Comparison of ENCODE assay signal across 1 cellular context in the genomic region with DNA sequence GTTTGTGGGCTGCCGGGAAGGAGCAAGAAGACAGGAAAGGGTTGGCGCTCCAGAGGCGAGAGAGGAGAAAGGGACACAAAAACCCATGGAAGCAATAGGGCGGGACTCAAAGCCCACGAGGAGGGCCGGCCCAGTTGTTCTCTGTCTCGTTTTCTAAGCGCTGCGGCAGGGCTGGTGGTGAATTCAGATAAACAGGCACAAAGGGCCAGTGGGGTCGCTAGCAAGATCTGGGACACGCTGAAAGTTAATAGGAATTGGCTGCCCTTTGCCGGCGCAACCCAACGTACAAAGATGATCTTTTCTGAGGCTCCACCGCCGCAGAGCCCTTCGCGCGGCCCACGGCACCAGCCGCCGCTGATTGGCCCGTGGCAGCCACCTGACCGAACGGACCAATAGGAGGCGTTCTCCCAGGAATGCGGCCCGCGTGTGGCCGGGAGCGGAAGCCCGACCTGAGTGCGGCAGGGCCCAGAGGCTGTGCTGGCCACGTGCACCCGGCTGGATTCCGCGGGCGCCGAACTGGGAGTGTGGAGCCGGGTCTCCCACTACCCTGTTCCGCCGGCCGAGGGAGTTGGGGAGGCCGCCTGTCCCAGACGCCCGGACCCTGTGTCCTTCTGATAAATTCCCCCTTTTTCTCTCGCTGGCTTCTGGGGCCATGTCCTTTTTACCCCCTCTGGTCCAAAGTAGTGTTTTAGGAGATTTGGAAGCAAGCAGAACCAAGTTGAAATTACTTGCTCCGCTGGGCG.
TF ChIP-seq lines count a peak whose summit lies in the region.

No MANE protein-coding gene starts in this region.

TF ChIP-seq in K562, 482 proteins besides CTCF, POLR2A, EP300 and RAD21 (continued from another document and continues in another):
- TF ChIP-seq, protein P1, sequence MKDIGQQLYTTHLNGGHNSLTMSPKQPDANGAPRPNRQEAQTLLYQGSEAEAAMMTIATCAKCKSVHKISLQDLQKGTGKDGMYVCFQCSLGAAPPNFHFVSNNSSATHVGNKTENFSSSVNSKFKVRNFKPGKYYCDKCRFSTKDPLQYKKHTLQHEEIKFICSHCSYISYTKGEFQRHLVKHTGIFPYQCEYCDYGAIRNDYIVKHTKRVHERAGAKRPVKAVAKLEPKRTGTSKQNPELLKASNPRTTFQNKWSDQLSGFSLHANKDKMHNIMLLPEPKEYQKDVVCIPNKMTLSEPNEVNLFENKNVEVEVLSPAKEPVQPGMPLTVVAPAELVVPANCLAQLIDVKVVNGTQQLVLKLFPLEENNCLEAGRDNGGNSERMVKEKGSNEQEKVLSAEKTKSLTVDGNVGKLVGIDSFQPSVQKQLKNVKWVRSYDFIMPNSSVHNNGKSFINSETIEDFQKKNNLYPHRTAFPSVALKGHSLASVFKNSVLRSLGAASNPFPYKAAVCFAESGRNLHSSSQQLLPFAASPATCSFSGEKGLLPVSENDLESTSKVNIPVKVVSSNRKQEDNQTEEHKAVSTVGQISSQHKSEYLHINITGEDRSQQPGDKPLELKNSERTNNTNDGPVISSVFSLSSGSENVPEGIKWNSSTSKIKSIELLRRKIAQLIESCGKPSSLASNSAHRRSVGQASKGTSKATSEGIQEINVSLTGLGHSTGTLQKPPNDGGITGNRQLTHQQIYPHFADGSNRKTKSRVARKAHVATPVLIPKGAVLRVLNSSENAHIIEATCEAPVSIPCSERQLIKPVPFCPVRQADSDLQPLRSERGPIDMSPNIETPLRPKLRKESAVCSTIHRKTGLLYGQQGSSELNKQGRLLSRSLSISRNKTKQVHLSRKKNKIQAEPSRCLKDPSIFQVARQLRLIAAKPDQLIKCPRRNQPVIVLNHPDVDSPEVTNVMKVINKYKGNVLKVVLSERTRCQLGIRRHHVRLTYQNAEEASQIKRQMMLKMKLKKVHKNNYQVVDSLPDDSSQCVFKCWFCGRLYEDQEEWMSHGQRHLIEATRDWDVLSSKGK (CRISPR knock-in tag; IDR thresholded peaks at IDR 0.05): no peak
- TF ChIP-seq, protein P2, sequence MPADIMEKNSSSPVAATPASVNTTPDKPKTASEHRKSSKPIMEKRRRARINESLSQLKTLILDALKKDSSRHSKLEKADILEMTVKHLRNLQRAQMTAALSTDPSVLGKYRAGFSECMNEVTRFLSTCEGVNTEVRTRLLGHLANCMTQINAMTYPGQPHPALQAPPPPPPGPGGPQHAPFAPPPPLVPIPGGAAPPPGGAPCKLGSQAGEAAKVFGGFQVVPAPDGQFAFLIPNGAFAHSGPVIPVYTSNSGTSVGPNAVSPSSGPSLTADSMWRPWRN (IDR thresholded peaks at IDR 0.05; ENCODE audit: low read depth): no peak
- TF ChIP-seq TAF9B (IDR thresholded peaks at IDR 0.05; ENCODE audit: partially characterized antibody) (no peak), KLF1 (tag; IDR thresholded peaks at IDR 0.05) (no peak), MBD2 (IDR thresholded peaks at IDR 0.05; ENCODE audit: borderline replicate concordance, low read depth) (no peak; the same call in 1 of the 2 replicates), ZNF79 (CRISPR knock-in tag; IDR thresholded peaks at IDR 0.05; ENCODE audit: low read depth) (no peak), TOE1 (IDR thresholded peaks at IDR 0.05; ENCODE audit: borderline replicate concordance) (no peak; the same call in 1 of the 2 replicates), TOE1 (CRISPR knock-in tag; IDR thresholded peaks at IDR 0.05; ENCODE audit: borderline replicate concordance, low read depth) (peak; percentile 98), PRMT5 (CRISPR knock-in tag; IDR thresholded peaks at IDR 0.05) (peak; percentile 93), KLF13 (tag; IDR thresholded peaks at IDR 0.05; ENCODE audit: borderline replicate concordance, low read depth) (no peak), TAF7 (tag; IDR thresholded peaks at IDR 0.05) (no peak), ASH1L (IDR thresholded peaks at IDR 0.05; ENCODE audit: borderline replicate concordance, low read depth, partially characterized antibody) (peak; percentile 81), ZBTB17 (CRISPR knock-in tag; IDR thresholded peaks at IDR 0.05) (0 out of 2 replicates have a peak, but pooled peaks have one; percentile 25), CBX1 (IDR thresholded peaks at IDR 0.05; ENCODE audit: low read depth) (peak; percentile 92), TGIF2 (CRISPR knock-in tag; IDR thresholded peaks at IDR 0.05) (peak; percentile 95), YY1 (IDR thresholded peaks at IDR 0.05; ENCODE audit: borderline replicate concordance in 1 of 3, control insufficient read depth in 1 of 3, extremely low read depth in 1 of 3, insufficient read depth in 3 of 3, insufficient read length in 1 of 3, insufficient replicate concordance in 2 of 3, low read depth in 1 of 3, low read length in 2 of 3) (peak in 1 of 3 experiments; percentile 32), ZNF384 (IDR thresholded peaks at IDR 0.05; ENCODE audit: low read depth, low read length) (0 out of 2 replicates have a peak, but pooled peaks have one; percentile 7), MCM7 (IDR thresholded peaks at IDR 0.05) (no peak), BRF1 (IDR thresholded peaks at IDR 0.05; ENCODE audit: borderline replicate concordance, extremely low read depth, insufficient read length) (no peak), NRF1 (conservative IDR thresholded peaks at IDR 0.05 in 1 of 2, IDR thresholded peaks at IDR 0.05 in 1 of 2) (peak; percentile 46 to 47; a peak in 3 of 4 replicates), ZNF696 (CRISPR knock-in tag; conservative IDR thresholded peaks at IDR 0.05) (no peak), ZNF780A (CRISPR knock-in tag; IDR thresholded peaks at IDR 0.05) (no peak), CXXC5 (CRISPR knock-in tag; IDR thresholded peaks at IDR 0.05) (peak; percentile 88), TAF1 (IDR thresholded peaks at IDR 0.05; ENCODE audit: control insufficient read depth, extremely low read depth, insufficient read depth, low read length, severe bottlenecking) (no peak), SOX6 (IDR thresholded peaks at IDR 0.05) (no peak), STAT5B (CRISPR knock-in tag; IDR thresholded peaks at IDR 0.05) (no peak), MAZ (CRISPR knock-in tag; conservative IDR thresholded peaks at IDR 0.05 in 1 of 2, IDR thresholded peaks at IDR 0.05 in 1 of 2) (peak in 1 of 2 experiments; percentile 84; a peak in 3 of 4 replicates), RNF2 (IDR thresholded peaks at IDR 0.05) (peak; percentile 89), SETDB1 (IDR thresholded peaks at IDR 0.05; ENCODE audit: low read length) (no peak), ELF2 (CRISPR knock-in tag; IDR thresholded peaks at IDR 0.05) (no peak), MEIS2 (IDR thresholded peaks at IDR 0.05; ENCODE audit: partially characterized antibody) (no peak), BRCA1 (IDR thresholded peaks at IDR 0.05) (no peak), BRCA1 (CRISPR knock-in tag; IDR thresholded peaks at IDR 0.05) (peak; percentile 94), GTF2F1 (IDR thresholded peaks at IDR 0.05; ENCODE audit: low read depth, low read length) (no peak), ARHGAP35 (IDR thresholded peaks at IDR 0.05; ENCODE audit: partially characterized antibody) (no peak), BRD4 (IDR thresholded peaks at IDR 0.05) (no peak), TRIM24 (IDR thresholded peaks at IDR 0.05) (no peak)
- TF ChIP-seq, protein P3, sequence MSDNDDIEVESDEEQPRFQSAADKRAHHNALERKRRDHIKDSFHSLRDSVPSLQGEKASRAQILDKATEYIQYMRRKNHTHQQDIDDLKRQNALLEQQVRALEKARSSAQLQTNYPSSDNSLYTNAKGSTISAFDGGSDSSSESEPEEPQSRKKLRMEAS (CRISPR knock-in tag; IDR thresholded peaks at IDR 0.05): peak; percentile 100
- TF ChIP-seq, protein P4, sequence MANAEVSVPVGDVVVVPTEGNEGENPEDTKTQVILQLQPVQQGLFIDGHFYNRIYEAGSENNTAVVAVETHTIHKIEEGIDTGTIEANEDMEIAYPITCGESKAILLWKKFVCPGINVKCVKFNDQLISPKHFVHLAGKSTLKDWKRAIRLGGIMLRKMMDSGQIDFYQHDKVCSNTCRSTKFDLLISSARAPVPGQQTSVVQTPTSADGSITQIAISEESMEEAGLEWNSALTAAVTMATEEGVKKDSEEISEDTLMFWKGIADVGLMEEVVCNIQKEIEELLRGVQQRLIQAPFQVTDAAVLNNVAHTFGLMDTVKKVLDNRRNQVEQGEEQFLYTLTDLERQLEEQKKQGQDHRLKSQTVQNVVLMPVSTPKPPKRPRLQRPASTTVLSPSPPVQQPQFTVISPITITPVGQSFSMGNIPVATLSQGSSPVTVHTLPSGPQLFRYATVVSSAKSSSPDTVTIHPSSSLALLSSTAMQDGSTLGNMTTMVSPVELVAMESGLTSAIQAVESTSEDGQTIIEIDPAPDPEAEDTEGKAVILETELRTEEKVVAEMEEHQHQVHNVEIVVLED (CRISPR knock-in tag; IDR thresholded peaks at IDR 0.05): peak; percentile 25; the same call in 1 of the 2 replicates
- TF ChIP-seq, protein P5, sequence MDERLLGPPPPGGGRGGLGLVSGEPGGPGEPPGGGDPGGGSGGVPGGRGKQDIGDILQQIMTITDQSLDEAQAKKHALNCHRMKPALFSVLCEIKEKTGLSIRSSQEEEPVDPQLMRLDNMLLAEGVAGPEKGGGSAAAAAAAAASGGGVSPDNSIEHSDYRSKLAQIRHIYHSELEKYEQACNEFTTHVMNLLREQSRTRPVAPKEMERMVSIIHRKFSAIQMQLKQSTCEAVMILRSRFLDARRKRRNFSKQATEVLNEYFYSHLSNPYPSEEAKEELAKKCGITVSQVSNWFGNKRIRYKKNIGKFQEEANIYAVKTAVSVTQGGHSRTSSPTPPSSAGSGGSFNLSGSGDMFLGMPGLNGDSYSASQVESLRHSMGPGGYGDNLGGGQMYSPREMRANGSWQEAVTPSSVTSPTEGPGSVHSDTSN (CRISPR knock-in tag; IDR thresholded peaks at IDR 0.05; ENCODE audit: low read depth): no peak
- TF ChIP-seq, protein P5 (tag; conservative IDR thresholded peaks at IDR 0.05; ENCODE audit: low read depth): no peak
- TF ChIP-seq, protein P6, sequence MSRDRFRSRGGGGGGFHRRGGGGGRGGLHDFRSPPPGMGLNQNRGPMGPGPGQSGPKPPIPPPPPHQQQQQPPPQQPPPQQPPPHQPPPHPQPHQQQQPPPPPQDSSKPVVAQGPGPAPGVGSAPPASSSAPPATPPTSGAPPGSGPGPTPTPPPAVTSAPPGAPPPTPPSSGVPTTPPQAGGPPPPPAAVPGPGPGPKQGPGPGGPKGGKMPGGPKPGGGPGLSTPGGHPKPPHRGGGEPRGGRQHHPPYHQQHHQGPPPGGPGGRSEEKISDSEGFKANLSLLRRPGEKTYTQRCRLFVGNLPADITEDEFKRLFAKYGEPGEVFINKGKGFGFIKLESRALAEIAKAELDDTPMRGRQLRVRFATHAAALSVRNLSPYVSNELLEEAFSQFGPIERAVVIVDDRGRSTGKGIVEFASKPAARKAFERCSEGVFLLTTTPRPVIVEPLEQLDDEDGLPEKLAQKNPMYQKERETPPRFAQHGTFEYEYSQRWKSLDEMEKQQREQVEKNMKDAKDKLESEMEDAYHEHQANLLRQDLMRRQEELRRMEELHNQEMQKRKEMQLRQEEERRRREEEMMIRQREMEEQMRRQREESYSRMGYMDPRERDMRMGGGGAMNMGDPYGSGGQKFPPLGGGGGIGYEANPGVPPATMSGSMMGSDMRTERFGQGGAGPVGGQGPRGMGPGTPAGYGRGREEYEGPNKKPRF (IDR thresholded peaks at IDR 0.05; ENCODE audit: low read depth, low read length): no peak
- TF ChIP-seq, protein P7, sequence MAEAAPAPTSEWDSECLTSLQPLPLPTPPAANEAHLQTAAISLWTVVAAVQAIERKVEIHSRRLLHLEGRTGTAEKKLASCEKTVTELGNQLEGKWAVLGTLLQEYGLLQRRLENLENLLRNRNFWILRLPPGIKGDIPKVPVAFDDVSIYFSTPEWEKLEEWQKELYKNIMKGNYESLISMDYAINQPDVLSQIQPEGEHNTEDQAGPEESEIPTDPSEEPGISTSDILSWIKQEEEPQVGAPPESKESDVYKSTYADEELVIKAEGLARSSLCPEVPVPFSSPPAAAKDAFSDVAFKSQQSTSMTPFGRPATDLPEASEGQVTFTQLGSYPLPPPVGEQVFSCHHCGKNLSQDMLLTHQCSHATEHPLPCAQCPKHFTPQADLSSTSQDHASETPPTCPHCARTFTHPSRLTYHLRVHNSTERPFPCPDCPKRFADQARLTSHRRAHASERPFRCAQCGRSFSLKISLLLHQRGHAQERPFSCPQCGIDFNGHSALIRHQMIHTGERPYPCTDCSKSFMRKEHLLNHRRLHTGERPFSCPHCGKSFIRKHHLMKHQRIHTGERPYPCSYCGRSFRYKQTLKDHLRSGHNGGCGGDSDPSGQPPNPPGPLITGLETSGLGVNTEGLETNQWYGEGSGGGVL (CRISPR knock-in tag; IDR thresholded peaks at IDR 0.05): no peak
- TF ChIP-seq, protein P8, sequence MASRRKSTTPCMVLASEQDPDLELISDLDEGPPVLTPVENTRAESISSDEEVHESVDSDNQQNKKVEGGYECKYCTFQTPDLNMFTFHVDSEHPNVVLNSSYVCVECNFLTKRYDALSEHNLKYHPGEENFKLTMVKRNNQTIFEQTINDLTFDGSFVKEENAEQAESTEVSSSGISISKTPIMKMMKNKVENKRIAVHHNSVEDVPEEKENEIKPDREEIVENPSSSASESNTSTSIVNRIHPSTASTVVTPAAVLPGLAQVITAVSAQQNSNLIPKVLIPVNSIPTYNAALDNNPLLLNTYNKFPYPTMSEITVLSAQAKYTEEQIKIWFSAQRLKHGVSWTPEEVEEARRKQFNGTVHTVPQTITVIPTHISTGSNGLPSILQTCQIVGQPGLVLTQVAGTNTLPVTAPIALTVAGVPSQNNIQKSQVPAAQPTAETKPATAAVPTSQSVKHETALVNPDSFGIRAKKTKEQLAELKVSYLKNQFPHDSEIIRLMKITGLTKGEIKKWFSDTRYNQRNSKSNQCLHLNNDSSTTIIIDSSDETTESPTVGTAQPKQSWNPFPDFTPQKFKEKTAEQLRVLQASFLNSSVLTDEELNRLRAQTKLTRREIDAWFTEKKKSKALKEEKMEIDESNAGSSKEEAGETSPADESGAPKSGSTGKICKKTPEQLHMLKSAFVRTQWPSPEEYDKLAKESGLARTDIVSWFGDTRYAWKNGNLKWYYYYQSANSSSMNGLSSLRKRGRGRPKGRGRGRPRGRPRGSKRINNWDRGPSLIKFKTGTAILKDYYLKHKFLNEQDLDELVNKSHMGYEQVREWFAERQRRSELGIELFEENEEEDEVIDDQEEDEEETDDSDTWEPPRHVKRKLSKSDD (conservative IDR thresholded peaks at IDR 0.05; ENCODE audit: low read length): no peak
- TF ChIP-seq, protein P9, sequence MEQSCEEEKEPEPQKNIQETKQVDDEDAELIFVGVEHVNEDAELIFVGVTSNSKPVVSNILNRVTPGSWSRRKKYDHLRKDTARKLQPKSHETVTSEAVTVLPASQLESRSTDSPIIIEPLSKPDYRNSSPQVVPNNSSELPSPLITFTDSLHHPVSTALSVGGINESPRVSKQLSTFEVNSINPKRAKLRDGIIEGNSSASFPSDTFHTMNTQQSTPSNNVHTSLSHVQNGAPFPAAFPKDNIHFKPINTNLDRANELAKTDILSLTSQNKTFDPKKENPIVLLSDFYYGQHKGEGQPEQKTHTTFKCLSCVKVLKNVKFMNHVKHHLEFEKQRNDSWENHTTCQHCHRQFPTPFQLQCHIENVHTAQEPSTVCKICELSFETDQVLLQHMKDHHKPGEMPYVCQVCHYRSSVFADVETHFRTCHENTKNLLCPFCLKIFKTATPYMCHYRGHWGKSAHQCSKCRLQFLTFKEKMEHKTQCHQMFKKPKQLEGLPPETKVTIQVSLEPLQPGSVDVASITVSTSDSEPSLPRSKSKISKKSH (CRISPR knock-in tag; IDR thresholded peaks at IDR 0.05): no peak
